ENCODE assay signal across 9 cellular contexts in genomic region chr13:46498650-46499049, GRCh38.
"Had no signal": no experiment of that assay in that cellular context is flagged by ENCODE, and none has a peak within 500 bp of the region (broad histone marks: within the 10 kb centered on the region; RNA-seq: fewer than 3 reads in every experiment).

No MANE protein-coding gene starts in this region.

- H3K27ac ChIP-seq: GM23248 had no signal

- H3K4me1 ChIP-seq: HAP-1 had no signal

- H3K36me3 ChIP-seq: HAP-1 had no signal

- H3K4me3 ChIP-seq: GM23248, GM23338, HAP-1 had no signal

- H3K9me3 ChIP-seq: HAP-1 had no signal

- DNase-seq: GM23248, GOT3, H7, H9, HCEC 1CT, HFFc6 had no signal

- ATAC-seq: GM23338, HCT116 had no signal
